Comparison of ENCODE assay signal across 8 cellular contexts in the genomic region with DNA sequence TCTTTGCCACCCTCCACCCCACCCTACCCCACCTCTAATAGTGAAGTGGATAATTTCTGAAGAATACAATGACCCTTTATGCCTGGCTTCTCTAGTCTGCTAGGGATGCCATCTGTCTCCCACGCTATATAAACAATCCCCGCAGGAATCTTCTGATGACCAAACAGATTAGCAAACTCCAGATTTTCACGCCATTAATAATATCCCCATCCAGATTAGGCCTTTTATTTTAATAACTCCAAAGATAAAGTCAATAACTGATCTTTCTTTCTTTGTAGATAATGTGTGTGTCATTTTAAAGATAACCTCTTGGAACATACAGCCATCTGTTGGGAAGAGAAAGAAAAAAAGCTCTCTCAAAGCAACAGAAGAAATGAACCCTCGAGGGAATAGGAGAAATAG. TPM values are rescaled to one million over a fixed set of nuclear protein-coding genes. Genes with fewer than 3 reads are reported as not detected.
DNase-seq lines count a peak whose midpoint lies in the region; ATAC-seq, FAIRE-seq and TF ChIP-seq lines count a peak whose summit lies in the region.
"Had no signal": no experiment of that assay in that cellular context is flagged by ENCODE, and none has a peak within 500 bp of the region (broad histone marks: within the 10 kb centered on the region; RNA-seq: fewer than 3 reads in every experiment).

No MANE protein-coding gene starts in this region.

- H3K27me3 Mint-ChIP-seq in WTC11 (ENCODE audit: low read depth) (peaks cover 53% of the 10 kb centered on the region), naive B cell (peaks cover 69 to 76% (median 75%) of the 10 kb centered on the region in 3 donors)

- no peaks in the 10 kb centered on the region for H3K9me3 Mint-ChIP-seq in WTC11
- H3K9me3 Mint-ChIP-seq in naive B cell = peaks cover 0 to 3% (median 0%) of the 10 kb centered on the region in 7 donors

- H3K27ac Mint-ChIP-seq in WTC11 (no peak overlapping the region), naive B cell (no peak overlapping the region)

- peak; percentile 79 for DNase-seq in DMS 273 (lab: John Stamatoyannopoulos, UW; ENCODE audit: unreplicated experiment)
- peak; percentile 28 for DNase-seq in NCI-H1105 (lab: John Stamatoyannopoulos, UW)
- no peak for DNase-seq in WTC11 (ENCODE audit: low spot score)
- no peak for DNase-seq in naive B cell
- no peak for DNase-seq in superior temporal gyrus (ENCODE audit: extremely low spot score)
- no peak for DNase-seq in effector CD8-positive, alpha-beta T cell (lab: John Stamatoyannopoulos, UW)
- DNase-seq in urothelium cell line (ENCODE audit: low spot score) = no peak
- DNase-seq: stimulated activated CD8-positive, alpha-beta memory T cell treated with anti-CD3 and anti-CD28 coated beads, Interleukin-4, amount 100 ng/mL, for 48 hours had no signal

- no peak for TF ChIP-seq CTCF in WTC11 (IDR thresholded peaks at IDR 0.05)

- FAIRE-seq in urothelium cell line (lab: Jason Lieb, UNC) = no peak

- no peak for ATAC-seq in WTC11
- no peak for ATAC-seq in naive B cell (ENCODE audit: low read depth in 2 of 2)

- H3K4me1 Mint-ChIP-seq in WTC11 (peaks cover 16% of the 10 kb centered on the region), naive B cell (peaks cover 4 to 12% (median 4%) of the 10 kb centered on the region in 3 donors)

- CTCF ChIA-PET in WTC11 (lab: Charles Lee) = no interaction called here

- POLR2A ChIA-PET in WTC11 (lab: Charles Lee) = no interaction called here

- H3K4me3 Mint-ChIP-seq in WTC11 = peak overlapping the region; percentile 87
- peak overlapping the region in 5 of 8 donors; percentile 65 to 91 (median 80) for H3K4me3 Mint-ChIP-seq in naive B cell

- H3K36me3 Mint-ChIP-seq in WTC11 = no peaks in the 10 kb centered on the region
- H3K36me3 Mint-ChIP-seq in naive B cell = no peaks in the 10 kb centered on the region

TF ChIP-seq in WTC11, 78 proteins besides CTCF, POLR2A, EP300 and RAD21 (continues in another document):
- TF ChIP-seq ZNF138 (CRISPR knock-in tag; conservative IDR thresholded peaks at IDR 0.05) = no peak
- no peak for TF ChIP-seq TCF7 (CRISPR knock-in tag; IDR thresholded peaks at IDR 0.05; ENCODE audit: low read depth)
- no peak for TF ChIP-seq RORB (CRISPR knock-in tag; IDR thresholded peaks at IDR 0.05)
- no peak for TF ChIP-seq NR1H2 (CRISPR knock-in tag; IDR thresholded peaks at IDR 0.05)
- no peak for TF ChIP-seq ESRRA (CRISPR knock-in tag; IDR thresholded peaks at IDR 0.05; ENCODE audit: borderline replicate concordance)
- no peak for TF ChIP-seq JUN (CRISPR knock-in tag; IDR thresholded peaks at IDR 0.05)
- no peak for TF ChIP-seq ZNF263 (CRISPR knock-in tag; IDR thresholded peaks at IDR 0.05; ENCODE audit: low read depth)
- TF ChIP-seq, protein P1, sequence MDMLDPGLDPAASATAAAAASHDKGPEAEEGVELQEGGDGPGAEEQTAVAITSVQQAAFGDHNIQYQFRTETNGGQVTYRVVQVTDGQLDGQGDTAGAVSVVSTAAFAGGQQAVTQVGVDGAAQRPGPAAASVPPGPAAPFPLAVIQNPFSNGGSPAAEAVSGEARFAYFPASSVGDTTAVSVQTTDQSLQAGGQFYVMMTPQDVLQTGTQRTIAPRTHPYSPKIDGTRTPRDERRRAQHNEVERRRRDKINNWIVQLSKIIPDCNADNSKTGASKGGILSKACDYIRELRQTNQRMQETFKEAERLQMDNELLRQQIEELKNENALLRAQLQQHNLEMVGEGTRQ (CRISPR knock-in tag; IDR thresholded peaks at IDR 0.05) = no peak
- TF ChIP-seq HMGA2 (CRISPR knock-in tag; IDR thresholded peaks at IDR 0.05) = no peak
- TF ChIP-seq GTF2I (CRISPR knock-in tag; conservative IDR thresholded peaks at IDR 0.05) = no peak
- TF ChIP-seq, protein P2, sequence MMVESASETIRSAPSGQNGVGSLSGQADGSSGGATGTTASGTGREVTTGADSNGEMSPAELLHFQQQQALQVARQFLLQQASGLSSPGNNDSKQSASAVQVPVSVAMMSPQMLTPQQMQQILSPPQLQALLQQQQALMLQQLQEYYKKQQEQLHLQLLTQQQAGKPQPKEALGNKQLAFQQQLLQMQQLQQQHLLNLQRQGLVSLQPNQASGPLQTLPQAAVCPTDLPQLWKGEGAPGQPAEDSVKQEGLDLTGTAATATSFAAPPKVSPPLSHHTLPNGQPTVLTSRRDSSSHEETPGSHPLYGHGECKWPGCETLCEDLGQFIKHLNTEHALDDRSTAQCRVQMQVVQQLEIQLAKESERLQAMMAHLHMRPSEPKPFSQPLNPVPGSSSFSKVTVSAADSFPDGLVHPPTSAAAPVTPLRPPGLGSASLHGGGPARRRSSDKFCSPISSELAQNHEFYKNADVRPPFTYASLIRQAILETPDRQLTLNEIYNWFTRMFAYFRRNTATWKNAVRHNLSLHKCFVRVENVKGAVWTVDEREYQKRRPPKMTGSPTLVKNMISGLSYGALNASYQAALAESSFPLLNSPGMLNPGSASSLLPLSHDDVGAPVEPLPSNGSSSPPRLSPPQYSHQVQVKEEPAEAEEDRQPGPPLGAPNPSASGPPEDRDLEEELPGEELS (CRISPR knock-in tag; IDR thresholded peaks at IDR 0.05) = no peak
- TF ChIP-seq, protein P3, sequence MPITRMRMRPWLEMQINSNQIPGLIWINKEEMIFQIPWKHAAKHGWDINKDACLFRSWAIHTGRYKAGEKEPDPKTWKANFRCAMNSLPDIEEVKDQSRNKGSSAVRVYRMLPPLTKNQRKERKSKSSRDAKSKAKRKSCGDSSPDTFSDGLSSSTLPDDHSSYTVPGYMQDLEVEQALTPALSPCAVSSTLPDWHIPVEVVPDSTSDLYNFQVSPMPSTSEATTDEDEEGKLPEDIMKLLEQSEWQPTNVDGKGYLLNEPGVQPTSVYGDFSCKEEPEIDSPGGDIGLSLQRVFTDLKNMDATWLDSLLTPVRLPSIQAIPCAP (CRISPR knock-in tag; IDR thresholded peaks at IDR 0.05) = no peak
- TF ChIP-seq, protein P4, sequence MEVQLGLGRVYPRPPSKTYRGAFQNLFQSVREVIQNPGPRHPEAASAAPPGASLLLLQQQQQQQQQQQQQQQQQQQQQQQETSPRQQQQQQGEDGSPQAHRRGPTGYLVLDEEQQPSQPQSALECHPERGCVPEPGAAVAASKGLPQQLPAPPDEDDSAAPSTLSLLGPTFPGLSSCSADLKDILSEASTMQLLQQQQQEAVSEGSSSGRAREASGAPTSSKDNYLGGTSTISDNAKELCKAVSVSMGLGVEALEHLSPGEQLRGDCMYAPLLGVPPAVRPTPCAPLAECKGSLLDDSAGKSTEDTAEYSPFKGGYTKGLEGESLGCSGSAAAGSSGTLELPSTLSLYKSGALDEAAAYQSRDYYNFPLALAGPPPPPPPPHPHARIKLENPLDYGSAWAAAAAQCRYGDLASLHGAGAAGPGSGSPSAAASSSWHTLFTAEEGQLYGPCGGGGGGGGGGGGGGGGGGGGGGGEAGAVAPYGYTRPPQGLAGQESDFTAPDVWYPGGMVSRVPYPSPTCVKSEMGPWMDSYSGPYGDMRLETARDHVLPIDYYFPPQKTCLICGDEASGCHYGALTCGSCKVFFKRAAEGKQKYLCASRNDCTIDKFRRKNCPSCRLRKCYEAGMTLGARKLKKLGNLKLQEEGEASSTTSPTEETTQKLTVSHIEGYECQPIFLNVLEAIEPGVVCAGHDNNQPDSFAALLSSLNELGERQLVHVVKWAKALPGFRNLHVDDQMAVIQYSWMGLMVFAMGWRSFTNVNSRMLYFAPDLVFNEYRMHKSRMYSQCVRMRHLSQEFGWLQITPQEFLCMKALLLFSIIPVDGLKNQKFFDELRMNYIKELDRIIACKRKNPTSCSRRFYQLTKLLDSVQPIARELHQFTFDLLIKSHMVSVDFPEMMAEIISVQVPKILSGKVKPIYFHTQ (CRISPR knock-in tag; IDR thresholded peaks at IDR 0.05) = no peak
- TF ChIP-seq ATF1 (CRISPR knock-in tag; IDR thresholded peaks at IDR 0.05) = no peak
- TF ChIP-seq RELA (CRISPR knock-in tag; IDR thresholded peaks at IDR 0.05; ENCODE audit: borderline replicate concordance) = no peak
- TF ChIP-seq, protein P5, sequence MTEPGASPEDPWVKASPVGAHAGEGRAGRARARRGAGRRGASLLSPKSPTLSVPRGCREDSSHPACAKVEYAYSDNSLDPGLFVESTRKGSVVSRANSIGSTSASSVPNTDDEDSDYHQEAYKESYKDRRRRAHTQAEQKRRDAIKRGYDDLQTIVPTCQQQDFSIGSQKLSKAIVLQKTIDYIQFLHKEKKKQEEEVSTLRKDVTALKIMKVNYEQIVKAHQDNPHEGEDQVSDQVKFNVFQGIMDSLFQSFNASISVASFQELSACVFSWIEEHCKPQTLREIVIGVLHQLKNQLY (CRISPR knock-in tag; IDR thresholded peaks at IDR 0.05) = no peak

RNA-seq across cellular contexts. Expression of a gene that starts 1.7 kb away (rescaled TPM):
- total RNA-seq in WTC11 (2021) = 3.0 to 4.1 TPM (median 3.3 TPM) in 3 replicates
- under 1 TPM in 5 of 6 donors, not detected in 1; 0.35 to 0.47 (median 0.40) TPM for polyA plus RNA-seq in naive B cell (ENCODE audit: low read depth in 6 of 6)

RNA-seq across cellular contexts. Expression of a gene that starts 47.9 kb away (rescaled TPM):
- total RNA-seq in WTC11 (2021) = 37.1 to 43.0 TPM (median 38.2 TPM) in 3 replicates
- under 1 TPM in 3 of 6 donors, not detected in 3; 0.37 to 0.60 (median 0.44) TPM for polyA plus RNA-seq in naive B cell (ENCODE audit: low read depth in 6 of 6)

Comparison
In these comparisons a context has a peak if more than half of its experiments do, and no peak if none do; other contexts are left out.
1. DNase-seq: peak in DMS 273 (single experiment) and NCI-H1105 (single experiment); none in WTC11 (single experiment), naive B cell (single experiment), superior temporal gyrus (single experiment), effector CD8-positive, alpha-beta T cell (single experiment) and urothelium cell line (single experiment).